ENCODE assay signal across 19 cellular contexts in the genomic region with DNA sequence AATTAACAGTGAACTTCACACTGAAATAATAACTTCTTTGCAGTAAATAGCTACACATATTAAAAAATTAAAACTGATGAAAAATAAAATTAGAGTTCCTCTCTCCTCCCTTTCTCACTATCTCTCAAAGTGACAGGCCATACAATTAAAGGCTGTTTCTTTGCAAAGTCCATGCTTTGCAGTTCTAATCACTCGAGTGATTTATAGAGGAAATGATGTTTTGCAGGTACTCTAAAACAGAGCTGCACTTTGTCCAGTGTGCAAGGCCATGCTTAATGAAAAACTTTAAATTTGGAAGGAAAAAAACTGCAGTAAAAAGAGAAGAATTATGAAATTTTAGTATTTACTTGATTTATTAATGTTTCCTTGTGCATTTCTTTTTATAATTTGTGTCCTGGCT.
"Had no signal": no experiment of that assay in that cellular context is flagged by ENCODE, and none has a peak within 500 bp of the region (broad histone marks: within the 10 kb centered on the region; RNA-seq: fewer than 3 reads in every experiment).

No MANE protein-coding gene starts in this region.

- H3K79me2 ChIP-seq: parathyroid adenoma had no signal

- H3K36me3 ChIP-seq: neural progenitor cell, right atrium auricular region, thoracic aorta, tibial nerve, upper lobe of right lung, uterus had no signal

- H2AFZ ChIP-seq: neural progenitor cell, parathyroid adenoma had no signal

- ATAC-seq: effector memory CD8-positive, alpha-beta T cell; left lobe of liver; naive thymus-derived CD4-positive, alpha-beta T cell; stimulated activated naive B cell treated with anti-CD40 and anti-IgM and Interleukin-4, amounts not matched to agents 10 μg/mL and 1 μg/mL and 100 μg/mL, for 72 hours; upper lobe of right lung had no signal

- DNase-seq: cortex of kidney; effector memory CD8-positive, alpha-beta T cell; hypothalamus; immature natural killer cell; islet precursor cell; naive thymus-derived CD4-positive, alpha-beta T cell; stimulated activated CD4-positive, alpha-beta T cell treated with anti-CD3 and anti-CD28 coated beads, Interleukin-15, amount 100 ng/mL, for 24 hours; stimulated activated CD4-positive, alpha-beta T cell treated with anti-CD3 and anti-CD28 coated beads, Interleukin-2, amount 100 ng/mL, for 48 hours; stimulated activated naive B cell treated with anti-CD40 and anti-IgM and Interleukin-4, amounts not matched to agents 10 μg/mL and 1 μg/mL and 100 μg/mL, for 72 hours; upper lobe of right lung; uterus had no signal

- H3K4me2 ChIP-seq: neural progenitor cell had no signal

- H3K9ac ChIP-seq: neural progenitor cell, parathyroid adenoma had no signal

- H3K9me3 ChIP-seq: right atrium auricular region, thoracic aorta, tibial nerve, upper lobe of right lung, uterus had no signal

- H3K27me3 ChIP-seq: neural progenitor cell, right atrium auricular region, tibial nerve, upper lobe of right lung, uterus had no signal

- H3K4me3 ChIP-seq: lung, neural progenitor cell, right atrium auricular region, skin epidermis, thoracic aorta, tibial nerve, upper lobe of right lung, uterus had no signal

- H3K4me1 ChIP-seq: parathyroid adenoma, upper lobe of right lung, uterus had no signal

- H3K27ac ChIP-seq: neural progenitor cell, parathyroid adenoma, right atrium auricular region, skin epidermis, thoracic aorta, tibial nerve, upper lobe of right lung, uterus had no signal
